In the genomic region with DNA sequence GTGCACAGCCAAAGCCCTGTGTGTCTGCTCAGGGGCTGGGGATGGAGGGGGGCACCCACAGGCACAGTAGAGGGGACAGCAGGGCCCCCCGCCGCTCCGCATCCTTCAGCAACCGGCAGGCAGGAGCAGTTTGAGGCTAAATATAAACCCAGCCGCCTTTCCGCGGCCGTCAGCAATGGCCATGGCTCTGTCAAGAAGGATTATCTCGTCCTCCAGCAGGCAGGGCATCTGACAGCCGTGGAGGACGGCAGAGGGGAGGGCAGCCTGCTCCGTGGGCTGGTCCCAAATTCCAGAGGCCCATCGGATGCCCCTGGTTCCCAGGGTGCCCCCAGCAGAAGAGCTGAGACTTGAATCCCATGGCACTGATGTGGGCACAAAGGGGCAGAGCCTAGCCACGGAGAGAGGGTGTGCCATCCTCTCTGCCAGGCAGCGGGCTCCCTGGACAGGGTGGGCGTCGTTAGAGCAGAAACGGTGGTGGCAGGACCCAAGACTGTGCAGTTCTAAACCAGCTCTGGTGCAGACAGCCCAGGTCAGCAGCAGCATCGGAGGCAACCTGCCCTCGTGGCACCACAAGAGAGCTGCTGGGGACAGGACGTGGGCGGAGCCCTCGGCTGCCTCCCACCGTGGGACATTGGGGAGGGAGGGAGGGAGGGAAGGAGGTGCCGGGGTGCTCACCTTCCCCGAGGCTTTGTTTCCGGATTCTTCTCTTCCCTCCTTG, we compare ENCODE assay signal across 11 cellular contexts.
DNase-seq lines count a peak whose midpoint lies in the region; ATAC-seq and TF ChIP-seq lines count a peak whose summit lies in the region.
"Had no signal": no experiment of that assay in that cellular context is flagged by ENCODE, and none has a peak within 500 bp of the region (broad histone marks: within the 10 kb centered on the region; RNA-seq: fewer than 3 reads in every experiment).

No MANE protein-coding gene starts in this region.

- H3K4me3 Mint-ChIP-seq in CD4-positive, alpha-beta memory T cell, result peak overlapping the region in 7 of 8 donors; percentile 28 to 77 (median 64)
- peak overlapping the region; percentile 51 for H3K4me3 Mint-ChIP-seq in activated naive CD8-positive, alpha-beta T cell
- H3K4me3 Mint-ChIP-seq in naive B cell, result peak overlapping the region; percentile 45 to 88 (median 74)

- no peak for DNase-seq in CD4-positive, alpha-beta memory T cell
- DNase-seq in RPMI8226, result peak; percentile 64
- no peak for DNase-seq in naive B cell
- DNase-seq in DMS 273 treated with DMSO at 0.1 percent for 48 hours (lab: John Stamatoyannopoulos, UW), result no peak
- DNase-seq in ovary, result no peak
- DNase-seq: GOT3, SW 1271 had no signal

- ATAC-seq in naive B cell (ENCODE audit: low read depth in 2 of 2), result no peak
- ATAC-seq in HG03108 (IDR thresholded peaks at IDR 0.05; ENCODE audit: unreplicated experiment), result no peak
- ATAC-seq in GM18873 (IDR thresholded peaks at IDR 0.05; ENCODE audit: low FRiP score, unreplicated experiment), result no peak
- ATAC-seq: left lung had no signal

- H3K4me3 ChIP-seq in CD4-positive, alpha-beta memory T cell (ENCODE audit: low read length in 2 of 2), result no peak overlapping the region
- no peak overlapping the region for H3K4me3 ChIP-seq in ovary
- H3K4me3 ChIP-seq: left lung had no signal

- H3K4me1 Mint-ChIP-seq in CD4-positive, alpha-beta memory T cell, result peaks cover 15 to 42% (median 25%) of the 10 kb centered on the region in 4 donors
- peaks cover 45% of the 10 kb centered on the region for H3K4me1 Mint-ChIP-seq in activated naive CD8-positive, alpha-beta T cell (ENCODE audit: low read depth)
- H3K4me1 Mint-ChIP-seq in naive B cell, result peaks cover 53 to 83% (median 76%) of the 10 kb centered on the region in 3 donors

- no peaks in the 10 kb centered on the region for H3K36me3 ChIP-seq in CD4-positive, alpha-beta memory T cell (ENCODE audit: insufficient read depth, low read length)
- H3K36me3 ChIP-seq in ovary, result no peaks in the 10 kb centered on the region
- H3K36me3 ChIP-seq: left lung had no signal

- CTCF ChIA-PET in CD4-positive, alpha-beta memory T cell (lab: Charles Lee; ENCODE audit: partially characterized antibody), result no interaction called here

- no peaks in the 10 kb centered on the region for H3K36me3 Mint-ChIP-seq in CD4-positive, alpha-beta memory T cell
- H3K36me3 Mint-ChIP-seq in activated naive CD8-positive, alpha-beta T cell, result no peaks in the 10 kb centered on the region
- no peaks in the 10 kb centered on the region for H3K36me3 Mint-ChIP-seq in naive B cell

- 69 to 77% (median 74%) methylated on average over 23 to 27 of the region's 27 CpGs for WGBS in ovary, 3 donors

- no peaks in the 10 kb centered on the region for H3K9me3 Mint-ChIP-seq in CD4-positive, alpha-beta memory T cell
- H3K9me3 Mint-ChIP-seq in activated naive CD8-positive, alpha-beta T cell (ENCODE audit: low read depth), result no peaks in the 10 kb centered on the region
- no peaks in the 10 kb centered on the region for H3K9me3 Mint-ChIP-seq in naive B cell

- no peaks in the 10 kb centered on the region for H3K27me3 ChIP-seq in CD4-positive, alpha-beta memory T cell (ENCODE audit: insufficient read depth, low read length)
- no peaks in the 10 kb centered on the region for H3K27me3 ChIP-seq in ovary

- peaks cover 33% of the 10 kb centered on the region for H3K4me1 ChIP-seq in CD4-positive, alpha-beta memory T cell (ENCODE audit: insufficient read depth, low read length)
- H3K4me1 ChIP-seq in ovary (ENCODE audit: insufficient read depth), result peaks cover 21% of the 10 kb centered on the region

- no peaks in the 10 kb centered on the region for H3K9me3 ChIP-seq in CD4-positive, alpha-beta memory T cell (ENCODE audit: control insufficient read depth in 1 of 2, low read length in 2 of 2)
- no peaks in the 10 kb centered on the region for H3K9me3 ChIP-seq in ovary
- H3K9me3 ChIP-seq: left lung had no signal

- no peak overlapping the region for H3K27ac ChIP-seq in CD4-positive, alpha-beta memory T cell (ENCODE audit: low read depth, low read length)
- H3K27ac ChIP-seq in ovary, result no peak overlapping the region
- H3K27ac ChIP-seq: left lung had no signal

- peaks cover 2 to 6% of the 10 kb centered on the region in 2 donors for H3K27me3 Mint-ChIP-seq in CD4-positive, alpha-beta memory T cell
- H3K27me3 Mint-ChIP-seq in activated naive CD8-positive, alpha-beta T cell, result no peaks in the 10 kb centered on the region
- no peaks in the 10 kb centered on the region for H3K27me3 Mint-ChIP-seq in naive B cell

- no peak overlapping the region for H3K27ac Mint-ChIP-seq in CD4-positive, alpha-beta memory T cell
- H3K27ac Mint-ChIP-seq in activated naive CD8-positive, alpha-beta T cell, result no peak overlapping the region
- H3K27ac Mint-ChIP-seq in naive B cell, result peak overlapping the region in 4 of 6 donors; percentile 85 to 91 (median 88)

- TF ChIP-seq CTCF in ovary (IDR thresholded peaks at IDR 0.05), result no peak

- no peak for TF ChIP-seq POLR2A in ovary (IDR thresholded peaks at IDR 0.05)

- TF ChIP-seq EP300 in ovary (IDR thresholded peaks at IDR 0.05), result no peak

- intact Hi-C loops in CD4-positive, alpha-beta memory T cell (cut with micrococcal nuclease), result no loop called here
- intact Hi-C loops in ovary (cut with DNase I), result no loop called here

- POLR2A ChIA-PET in CD4-positive, alpha-beta memory T cell (lab: Charles Lee; ENCODE audit: partially characterized antibody), result no interaction called here

Comparison
In these comparisons a context has a peak if more than half of its experiments do, and no peak if none do; other contexts are left out.
1. H3K27ac Mint-ChIP-seq: peak in naive B cell (4 of 6); none in CD4-positive, alpha-beta memory T cell (0 of 7) and activated naive CD8-positive, alpha-beta T cell (single experiment).
2. Peak in every context shown above with its lines, with median percentiles within 50 percentile points of each other: H3K4me3 Mint-ChIP-seq.